22 cellular contexts compared by ENCODE assay signal in the genomic region with DNA sequence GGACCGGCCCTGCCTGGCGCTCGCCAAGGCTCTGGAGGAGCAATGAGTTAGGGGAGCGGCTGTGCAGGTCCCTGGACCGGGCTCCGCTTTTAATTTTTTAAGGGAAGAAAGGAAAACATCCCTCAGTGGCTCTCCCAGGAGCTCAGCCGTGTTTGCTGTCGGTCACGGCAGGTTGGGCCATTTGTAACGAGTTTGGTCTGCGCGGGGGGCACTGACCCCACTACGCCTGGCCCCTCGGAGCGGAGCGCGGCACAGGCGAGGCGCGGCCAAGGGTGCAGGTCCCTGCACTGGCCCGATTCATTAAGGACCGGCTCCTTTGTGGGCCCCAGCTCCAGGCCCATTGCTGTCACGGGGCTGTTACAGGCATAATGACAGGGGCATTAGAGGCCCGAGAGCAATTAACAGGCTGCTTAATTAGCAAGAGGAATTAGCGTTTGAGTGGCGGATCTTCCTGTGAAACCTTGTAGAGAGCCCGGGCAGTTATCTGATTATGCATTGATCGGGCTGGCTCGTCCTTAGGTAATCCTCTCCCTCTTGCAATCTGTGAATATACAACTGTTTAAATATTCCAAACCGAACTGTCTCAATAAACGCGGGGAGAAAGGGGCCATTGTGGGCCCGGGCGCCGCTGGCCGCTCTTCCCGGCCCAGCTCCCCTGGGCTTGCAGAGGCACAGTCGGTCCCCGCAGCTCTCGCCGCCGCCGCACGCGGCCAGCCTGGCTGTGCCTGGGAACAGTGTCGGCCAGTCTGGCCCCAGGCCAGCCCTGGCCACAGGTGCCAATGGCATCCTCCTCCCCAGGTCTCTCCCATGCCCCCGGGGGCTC. TPM values are rescaled to one million over a fixed set of nuclear protein-coding genes. Genes with fewer than 3 reads are reported as not detected.
DNase-seq lines count a peak whose midpoint lies in the region; ATAC-seq and TF ChIP-seq lines count a peak whose summit lies in the region.
"Had no signal": no experiment of that assay in that cellular context is flagged by ENCODE, and none has a peak within 500 bp of the region (broad histone marks: within the 10 kb centered on the region; RNA-seq: fewer than 3 reads in every experiment).

No MANE protein-coding gene starts in this region.

- no peak for DNase-seq in Right ventricle myocardium superior
- DNase-seq in left cardiac atrium: no peak
- no peak for DNase-seq in ovary
- no peak for DNase-seq in tibial nerve (ENCODE audit: low spot score in 2 of 2)
- DNase-seq in SW480 (ENCODE audit: low spot score): no peak
- no peak for DNase-seq in gastrocnemius medialis
- DNase-seq: activated CD4-positive, alpha-beta T cell treated with anti-CD3 and anti-CD28 coated beads, Interleukin-2, amount 50 U/mL, for 4 hours; activated CD4-positive, CD25-positive, alpha-beta regulatory T cell; activated CD8-positive, alpha-beta memory T cell treated with anti-CD3 and anti-CD28 coated beads, Interleukin-2, amount 50 U/mL, for 48 hours; dermis blood vessel endothelial cell; DMS153; mammary epithelial cell; NCI-H1930; NCI-H526 treated with DMSO at 0.1 percent for 48 hours; OCI-M1; stimulated activated CD4-positive, alpha-beta T cell treated with anti-CD3 and anti-CD28 coated beads, Interleukin-4, amount 100 ng/mL, for 1 hour; stimulated activated naive B cell treated with anti-CD40 and anti-IgM and Interleukin-4, amounts not matched to agents 10 μg/mL and 1 μg/mL and 100 μg/mL, for 72 hours had no signal

- H3K27me3 ChIP-seq in ovary (no peaks in the 10 kb centered on the region), tibial nerve (no peaks in the 10 kb centered on the region), gastrocnemius medialis (no peaks in the 10 kb centered on the region)
- H3K27me3 ChIP-seq: breast epithelium had no signal

- TF ChIP-seq CTCF in ovary (IDR thresholded peaks at IDR 0.05): no peak
- TF ChIP-seq CTCF in tibial nerve (IDR thresholded peaks at IDR 0.05): no peak
- TF ChIP-seq CTCF in gastrocnemius medialis (IDR thresholded peaks at IDR 0.05 in 4 of 5, conservative IDR thresholded peaks at IDR 0.05 in 1 of 5): no peak

- 89 to 91% (median 90%) methylated on average over 47 of the region's 47 CpGs for WGBS in ovary, 3 donors
- 63 to 79% methylated on average over 46 to 47 of the region's 47 CpGs for WGBS in tibial nerve, 2 donors

- H3K36me3 ChIP-seq in ovary: no peaks in the 10 kb centered on the region
- no peaks in the 10 kb centered on the region for H3K36me3 ChIP-seq in tibial nerve
- no peaks in the 10 kb centered on the region for H3K36me3 ChIP-seq in gastrocnemius medialis
- H3K36me3 ChIP-seq: breast epithelium had no signal

- H3K9me3 ChIP-seq in ovary: no peaks in the 10 kb centered on the region
- H3K9me3 ChIP-seq in tibial nerve: no peaks in the 10 kb centered on the region
- no peaks in the 10 kb centered on the region for H3K9me3 ChIP-seq in gastrocnemius medialis
- H3K9me3 ChIP-seq: breast epithelium had no signal

- TF ChIP-seq POLR2A in ovary (IDR thresholded peaks at IDR 0.05) (no peak), tibial nerve (IDR thresholded peaks at IDR 0.05) (no peak), gastrocnemius medialis (IDR thresholded peaks at IDR 0.05) (no peak)

- in situ Hi-C loops in gastrocnemius medialis (cut with MboI; ENCODE audit: low sequenced_read_pairs in 4 of 4): no loop called here

- H3K4me3 ChIP-seq in ovary (no peak overlapping the region), tibial nerve (no peak overlapping the region), gastrocnemius medialis (no peak overlapping the region)
- H3K4me3 ChIP-seq: breast epithelium had no signal

- intact Hi-C loops in Right ventricle myocardium superior (cut with DNase I): no loop called here
- intact Hi-C loops in left cardiac atrium (cut with DNase I): no loop called here
- intact Hi-C loops in ovary (cut with DNase I): no loop called here
- intact Hi-C loops in gastrocnemius medialis (cut with DNase I; ENCODE audit: low total_unique reads): no loop called here

- H3K27ac ChIP-seq in cingulate gyrus (ENCODE audit: low read depth, low read length) (peak overlapping the region; percentile 84), ovary (peak overlapping the region; percentile 75 to 85), tibial nerve (peak overlapping the region; percentile 58 to 94 (median 74)), gastrocnemius medialis (no peak overlapping the region)
- H3K27ac ChIP-seq: breast epithelium, HL-60 had no signal

- ATAC-seq in Right ventricle myocardium superior (ENCODE audit: poor library complexity) (peak; percentile 41), left cardiac atrium (no peak), GM18867 (IDR thresholded peaks at IDR 0.05; ENCODE audit: unreplicated experiment) (no peak), gastrocnemius medialis (no peak)
- ATAC-seq: stimulated activated naive B cell treated with anti-CD40 and anti-IgM and Interleukin-4, amounts not matched to agents 10 μg/mL and 1 μg/mL and 100 μg/mL, for 72 hours had no signal

- H3K4me1 ChIP-seq in ovary (ENCODE audit: insufficient read depth) (peaks cover 40% of the 10 kb centered on the region), tibial nerve (peaks cover 0 to 97% (median 44%) of the 10 kb centered on the region in 4 donors), gastrocnemius medialis (peaks cover 8 to 17% of the 10 kb centered on the region in 2 donors)
- H3K4me1 ChIP-seq: breast epithelium had no signal

- TF ChIP-seq EP300 in ovary (IDR thresholded peaks at IDR 0.05): no peak
- no peak for TF ChIP-seq EP300 in tibial nerve (IDR thresholded peaks at IDR 0.05)

RNA-seq across cellular contexts. Expression of a gene that starts 56.8 kb away (rescaled TPM):
- total RNA-seq in Right ventricle myocardium superior (14.2 TPM), left cardiac atrium (1 to 10 TPM in 1 of 2 donors, under 1 TPM in 1; 0.99 to 1.2 TPM), ovary (10 to 100 TPM in 2 of 7 donors, 1 to 10 TPM in 5; 1.1 to 17.3 (median 4.3) TPM), tibial nerve (10 to 100 TPM in 3 of 4 donors, 1 to 10 TPM in 1; 5.9 to 41.7 (median 11.2) TPM), gastrocnemius medialis (under 1 TPM; 0.03 to 0.19 (median 0.17) TPM)
- polyA plus RNA-seq in ovary: 1 to 10 TPM; 1.3 to 1.9 TPM
- total RNA-seq: activated T-helper 2 cell treated with anti-CD3 and anti-CD28 coated beads, Interferon-gamma antibody, Interleukin-2, Interleukin-4, amounts not matched to agents 10 μg/mL and 5 μg/mL and 100 μg/mL, durations not matched to agents 14 hours and 24 hours and 36 hours; dermis blood vessel endothelial cell; mammary epithelial cell had no signal

Comparison
In these comparisons a context has a peak if more than half of its experiments do, and no peak if none do; other contexts are left out.
1. H3K27ac ChIP-seq: peak in cingulate gyrus (single experiment), ovary (2 of 2) and tibial nerve (4 of 4); none in gastrocnemius medialis (0 of 4).